25 cellular contexts compared by ENCODE assay signal in genomic region chr17:72534776-72535175, GRCh38.
DNase-seq lines count a peak whose midpoint lies in the region; ATAC-seq, FAIRE-seq and TF ChIP-seq lines count a peak whose summit lies in the region.
"Had no signal": no experiment of that assay in that cellular context is flagged by ENCODE, and none has a peak within 500 bp of the region (broad histone marks: within the 10 kb centered on the region; RNA-seq: fewer than 3 reads in every experiment).

No MANE protein-coding gene starts in this region.

- H3K79me2 ChIP-seq in HepG2 (ENCODE audit: insufficient read depth, low read length), result peaks cover 97% of the 10 kb centered on the region
- peaks cover 100% of the 10 kb centered on the region for H3K79me2 ChIP-seq in MM.1S (ENCODE audit: low read length)

- in situ Hi-C loops in HepG2 (cut with HindIII; ENCODE audit: extremely low pct_ligation_motif_present, low pct_unique_long_range_greater_than_20kb), result loop anchor here (10.0 to 25.0 kb wide), 3 partner anchors 772 to 1770 kb away; no protein-coding TSS in a partner anchor

- no peaks in the 10 kb centered on the region for H4K20me1 ChIP-seq in HepG2 (ENCODE audit: insufficient read depth, low read length)
- peaks cover 8% of the 10 kb centered on the region for H4K20me1 ChIP-seq in MM.1S (ENCODE audit: insufficient read depth, low read length)
- H4K20me1 ChIP-seq: BLaER1 treated with 17β-estradiol and CSF1 and Interleukin-3, amounts not matched to agents 10 nM and 100 nM had no signal

- H3K9me3 ChIP-seq in HepG2 (ENCODE audit: low read length) (peaks cover 9% of the 10 kb centered on the region), right lobe of liver (no peaks in the 10 kb centered on the region), MM.1S (replicated peaks; ENCODE audit: insufficient read depth, low read length) (no peaks in the 10 kb centered on the region)
- H3K9me3 ChIP-seq: BE2C, HAP-1 had no signal

- H3K36me3 ChIP-seq in HepG2 (replicated peaks in 1 of 2; ENCODE audit: control insufficient read depth in 1 of 2, insufficient read depth in 2 of 2, low read length in 2 of 2) (peaks cover 0 to 9% of the 10 kb centered on the region in 2 experiments; a peak in 2 of 5 replicates), right lobe of liver (no peaks in the 10 kb centered on the region), MM.1S (replicated peaks; ENCODE audit: insufficient read depth, low read length) (no peaks in the 10 kb centered on the region)
- H3K36me3 ChIP-seq: BE2C; BLaER1 treated with 17β-estradiol and CSF1 and Interleukin-3, amounts not matched to agents 10 nM and 100 nM; HAP-1 had no signal

- H3K4me3 ChIP-seq in HepG2 (replicated peaks in 1 of 3; ENCODE audit: insufficient read depth in 1 of 3, low read depth in 2 of 3, low read length in 3 of 3), result no peak overlapping the region
- H3K4me3 ChIP-seq in right lobe of liver, result no peak overlapping the region
- H3K4me3 ChIP-seq in MM.1S (ENCODE audit: low read length), result no peak overlapping the region
- H3K4me3 ChIP-seq: A549; BLaER1 treated with 17β-estradiol and CSF1 and Interleukin-3, amounts not matched to agents 10 nM and 100 nM; GM23338; HAP-1 had no signal

- ATAC-seq in HepG2, result no peak
- no peak for ATAC-seq in right lobe of liver
- ATAC-seq in HG03196 (IDR thresholded peaks at IDR 0.05; ENCODE audit: unreplicated experiment), result no peak
- ATAC-seq: A549, GM23338 had no signal

- DNase-seq in HepG2 (ENCODE audit: low spot score) (no peak), right lobe of liver (no peak), NCI-H69 (lab: John Stamatoyannopoulos, UW) (peak; percentile 24), MM.1S (no peak), OCI-M2 (lab: John Stamatoyannopoulos, UW; ENCODE audit: unreplicated experiment) (no peak)
- DNase-seq: 8988T; ACHN; AML-193; BE2C; Calu3; CD4-positive, alpha-beta T cell; COR-L47; DMS53; DMS79 treated with DMSO at 0.1 percent for 48 hours; GF-D8; HFFc6 had no signal

- no peak for FAIRE-seq in HepG2 (lab: Jason Lieb, UNC)
- FAIRE-seq: A549, GM12891, GM18507, H54 had no signal

- no peak for TF ChIP-seq POLR2A in HepG2 (IDR thresholded peaks at IDR 0.05; ENCODE audit: insufficient read depth in 1 of 2, low read depth in 2 of 2, low read length in 2 of 2)
- TF ChIP-seq POLR2A in right lobe of liver (IDR thresholded peaks at IDR 0.05), result no peak

- H3K27me3 ChIP-seq in HepG2 (ENCODE audit: control insufficient read depth in 1 of 2, insufficient read depth in 2 of 2, low read length in 2 of 2) (no peaks in the 10 kb centered on the region), right lobe of liver (no peaks in the 10 kb centered on the region), MM.1S (replicated peaks; ENCODE audit: insufficient read depth, low read length) (no peaks in the 10 kb centered on the region)
- H3K27me3 ChIP-seq: BE2C had no signal

- CTCF ChIA-PET in HepG2 (lab: Yijun Ruan, JAX; ENCODE audit: low intra/inter-chr PET ratio, low total read pairs), result no interaction called here

- H3K9ac ChIP-seq in HepG2 (ENCODE audit: insufficient read depth, low read depth, low read length) (no peak overlapping the region), MM.1S (ENCODE audit: low read length) (no peak overlapping the region)
- H3K9ac ChIP-seq: BLaER1 treated with 17β-estradiol and CSF1 and Interleukin-3, amounts not matched to agents 10 nM and 100 nM had no signal

- TF ChIP-seq CTCF in HepG2 (CRISPR knock-in tag; IDR thresholded peaks at IDR 0.05) (no peak), right lobe of liver (IDR thresholded peaks at IDR 0.05) (no peak), VCaP (conservative IDR thresholded peaks at IDR 0.05) (no peak), MM.1S (IDR thresholded peaks at IDR 0.05; ENCODE audit: low read length) (no peak)

- H3K4me1 ChIP-seq in HepG2 (ENCODE audit: insufficient read depth, low read length) (peaks cover 83% of the 10 kb centered on the region), right lobe of liver (no peaks in the 10 kb centered on the region), MM.1S (ENCODE audit: low read length) (peaks cover 9% of the 10 kb centered on the region)
- H3K4me1 ChIP-seq: HAP-1 had no signal

- no peak overlapping the region for H2AFZ ChIP-seq in HepG2 (ENCODE audit: low read length)
- no peak overlapping the region for H2AFZ ChIP-seq in MM.1S (ENCODE audit: low read length)
- H2AFZ ChIP-seq: GM23338 had no signal

- H3K4me2 ChIP-seq in HepG2 (ENCODE audit: low read depth, low read length), result no peak overlapping the region
- no peak overlapping the region for H3K4me2 ChIP-seq in MM.1S (ENCODE audit: low read depth, low read length)
- H3K4me2 ChIP-seq: A549; BLaER1 treated with 17β-estradiol and CSF1 and Interleukin-3, amounts not matched to agents 10 nM and 100 nM; GM23338 had no signal

- no TSS peak for BruUV-seq in HepG2 (replicated peaks; lab: Mats Ljungman, UMichigan)

- TF ChIP-seq EP300 in HepG2 (IDR thresholded peaks at IDR 0.05; ENCODE audit: low read depth in 2 of 2, low read length in 2 of 2), result no peak
- no peak for TF ChIP-seq EP300 in HepG2 (CRISPR knock-in tag; IDR thresholded peaks at IDR 0.05; ENCODE audit: borderline replicate concordance)

- intact Hi-C loops in HepG2 (cut with micrococcal nuclease; ENCODE audit: unreplicated experiment) (no loop called here), right lobe of liver (cut with DNase I) (no loop called here)

- no peaks in the 10 kb centered on the region for H3K9me2 ChIP-seq in MM.1S (replicated peaks; ENCODE audit: insufficient read depth, low read length)

- H3K27ac ChIP-seq in HepG2 (ENCODE audit: extremely low read length, insufficient read depth, low read length) (no peak overlapping the region), right lobe of liver (no peak overlapping the region), VCaP (peak overlapping the region; percentile 27), MM.1S (ENCODE audit: low read length) (no peak overlapping the region)
- H3K27ac ChIP-seq: A549; BLaER1 treated with 17β-estradiol and CSF1 and Interleukin-3, amounts not matched to agents 10 nM and 100 nM had no signal

- TF ChIP-seq RAD21 in HepG2 (CRISPR knock-in tag; IDR thresholded peaks at IDR 0.05), result no peak

- H3F3A ChIP-seq in MM.1S (ENCODE audit: insufficient read depth, low read length), result no peaks in the 10 kb centered on the region

- 96% methylated on average over 3 of the region's 3 CpGs for WGBS in HepG2 (ENCODE audit: low lambda C conversion rate)
- WGBS in right lobe of liver (ENCODE audit: insufficient coverage, low coverage, low lambda C conversion rate, missing lambda C conversion rate), result 82% methylated on average over 3 of the region's 3 CpGs

- POLR2A ChIA-PET in HepG2 (lab: Yijun Ruan, JAX), result interaction anchor here (1.5 to 2.4 kb wide), 2 partner anchors 16 to 414 kb away, joined by 3 to 7 read pairs; partner anchors contain the start of gene SOX9

TF ChIP-seq in HepG2, 621 proteins besides CTCF, POLR2A, EP300 and RAD21:
- TF ChIP-seq ZSCAN20 (CRISPR knock-in tag; IDR thresholded peaks at IDR 0.05; ENCODE audit: borderline replicate concordance) (no peak), TFE3 (CRISPR knock-in tag; IDR thresholded peaks at IDR 0.05) (no peak), NCOA5 (CRISPR knock-in tag; IDR thresholded peaks at IDR 0.05) (no peak), DPF2 (CRISPR knock-in tag; IDR thresholded peaks at IDR 0.05; ENCODE audit: borderline replicate concordance, low read depth) (no peak), CCAR2 (optimal IDR thresholded peaks at IDR 0.05; ENCODE audit: low read depth, low read length) (no peak), SOX6 (IDR thresholded peaks at IDR 0.05) (no peak), SOX6 (CRISPR knock-in tag; IDR thresholded peaks at IDR 0.05) (0 out of 2 replicates have a peak, but pooled peaks have one; percentile 3), ZBTB8A (CRISPR knock-in tag; IDR thresholded peaks at IDR 0.05; ENCODE audit: borderline replicate concordance, low read depth) (no peak), ATRX (CRISPR knock-in tag; IDR thresholded peaks at IDR 0.05; ENCODE audit: borderline replicate concordance) (no peak)
